8 cellular contexts compared by ENCODE assay signal in genomic region chr1:112803906-112804762, GRCh38.
DNase-seq lines count a peak whose midpoint lies in the region; ATAC-seq, FAIRE-seq and TF ChIP-seq lines count a peak whose summit lies in the region.

No MANE protein-coding gene starts in this region.

- H3K9me3 ChIP-seq in PC-3 (ENCODE audit: low read length) = no peaks in the 10 kb centered on the region

- H4K20me1 ChIP-seq in PC-3 (ENCODE audit: low read length) = no peaks in the 10 kb centered on the region

- CTCF ChIA-PET in PC-3 (lab: Charles Lee) = interaction anchor here (0.6 to 1.4 kb wide), 6 partner anchors 40 to 239 kb away, joined by 3 to 23 read pairs (median 4); partner anchors contain the start of gene PPM1J

- no peaks in the 10 kb centered on the region for H3K36me3 ChIP-seq in PC-3 (ENCODE audit: low read depth, low read length)

- no peaks in the 10 kb centered on the region for H3K9me2 ChIP-seq in PC-3 (replicated peaks; ENCODE audit: low read length)

- intact Hi-C loops in PC-3 (cut with micrococcal nuclease) = loop anchor here (1.0 kb wide), 1 partner anchor 88 kb away; no protein-coding TSS in a partner anchor

- H3K27me3 ChIP-seq in PC-3 (ENCODE audit: low read length) = no peaks in the 10 kb centered on the region

- no peak overlapping the region for H3K4me2 ChIP-seq in PC-3 (ENCODE audit: low read length)

- 0 out of 2 replicates have a peak, but pooled peaks cover 6% of the 10 kb centered on the region for H3K4me1 ChIP-seq in PC-3 (ENCODE audit: insufficient read depth, low read length)

- POLR2A ChIA-PET in PC-3 (lab: Charles Lee; ENCODE audit: unreplicated experiment) = no interaction called here

- H3K79me2 ChIP-seq in PC-3 (ENCODE audit: low read length) = no peaks in the 10 kb centered on the region

- no TSS peak for BruUV-seq in PC-3 (replicated peaks; lab: Mats Ljungman, UMichigan)

- no peak overlapping the region for H3K27ac ChIP-seq in PC-3 (ENCODE audit: low read length)

- peak overlapping the region; percentile 28; the same call in 1 of the 2 replicates for H2AFZ ChIP-seq in PC-3 (ENCODE audit: low read length)

- H3K9ac ChIP-seq in PC-3 (ENCODE audit: low read length) = no peak overlapping the region

- FAIRE-seq in urothelium cell line (lab: Jason Lieb, UNC) = peak; percentile 46

- H3F3A ChIP-seq in PC-3 (ENCODE audit: low read length, unreplicated experiment) = no peaks in the 10 kb centered on the region

- ATAC-seq in GM18520 (IDR thresholded peaks at IDR 0.05; ENCODE audit: unreplicated experiment) = peak; percentile 65
- ATAC-seq in PC-3 = peak; percentile 99

- DNase-seq in AG09309 (ENCODE audit: low read depth) (no peak), HT-29 (ENCODE audit: low spot score) (peak; percentile 82), PC-3 (peak; percentile 87), foreskin fibroblast (peak; percentile 71 to 90), occipital lobe (lab: John Stamatoyannopoulos, UW) (peak; percentile 41), urothelium cell line (ENCODE audit: low spot score) (peak; percentile 88)
- DNase-seq in activated T-cell treated with anti-CD3 and anti-CD28 coated beads, Interleukin-2, amount 50 U/mL, for 48 hours = peak; percentile 70 to 75

- TF ChIP-seq CTCF in AG09309 (IDR thresholded peaks at IDR 0.05; ENCODE audit: control insufficient read depth, insufficient read depth, low read depth, low read length, missing control alignments) = peak; percentile 94
- TF ChIP-seq CTCF in PC-3 (conservative IDR thresholded peaks at IDR 0.05; ENCODE audit: low read depth, low read length) = peak; percentile 93
- TF ChIP-seq CTCF in foreskin fibroblast (IDR thresholded peaks at IDR 0.05; ENCODE audit: low read depth, low read length) = peak; percentile 91

- no peak overlapping the region for H3K4me3 ChIP-seq in AG09309 (ENCODE audit: control insufficient read depth, low read depth, low read length)
- H3K4me3 ChIP-seq in PC-3 (ENCODE audit: low read length) = no peak overlapping the region
- H3K4me3 ChIP-seq in foreskin fibroblast (ENCODE audit: low read depth in 1 of 2, low read length in 2 of 2) = no peak overlapping the region
